11 cellular contexts compared by ENCODE assay signal in the genomic region with DNA sequence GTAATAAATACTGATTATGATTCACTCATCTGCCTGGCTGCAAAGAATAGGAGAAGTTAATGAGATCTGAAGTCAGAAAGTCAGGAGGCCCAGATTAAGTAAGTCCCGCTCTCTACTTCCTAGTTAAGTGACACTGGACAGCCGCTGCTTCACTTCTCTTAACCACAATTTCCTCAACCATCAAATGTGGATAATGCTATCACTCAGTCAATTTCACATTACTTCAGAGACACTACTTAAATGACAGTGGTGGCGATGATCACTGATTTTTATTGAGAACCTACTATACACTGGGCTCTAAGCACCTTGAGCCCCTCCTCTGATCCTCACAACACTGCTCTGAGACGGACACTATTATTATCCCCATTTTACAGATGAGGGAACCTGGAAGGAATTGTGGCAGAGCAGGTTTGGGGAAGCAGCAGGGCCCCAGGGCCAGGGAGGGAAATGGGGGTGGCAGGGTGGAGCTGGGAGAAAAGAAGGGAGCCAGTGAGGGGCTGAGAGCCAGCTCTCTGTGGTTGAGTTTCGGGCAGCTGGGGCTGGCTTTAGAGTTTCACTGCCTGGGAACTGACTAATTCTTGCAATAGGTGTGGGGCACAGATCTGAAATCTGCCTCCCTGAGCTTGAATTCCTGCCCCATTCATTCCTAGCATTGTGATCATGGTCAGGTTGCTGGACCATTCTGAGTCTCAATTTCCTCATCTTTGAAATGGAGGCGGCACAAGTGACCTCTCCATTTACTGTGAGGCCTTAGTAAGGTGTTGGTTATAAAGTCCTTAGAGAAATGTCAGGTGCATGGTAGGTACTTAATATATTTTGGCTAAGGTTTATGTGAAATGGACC. TPM values are rescaled to one million over a fixed set of nuclear protein-coding genes. Genes with fewer than 3 reads are reported as not detected.
DNase-seq lines count a peak whose midpoint lies in the region; ATAC-seq, FAIRE-seq and TF ChIP-seq lines count a peak whose summit lies in the region.
"Had no signal": no experiment of that assay in that cellular context is flagged by ENCODE, and none has a peak within 500 bp of the region (broad histone marks: within the 10 kb centered on the region; RNA-seq: fewer than 3 reads in every experiment).

No MANE protein-coding gene starts in this region.

- H3K4me3 Mint-ChIP-seq in activated naive CD8-positive, alpha-beta T cell treated with anti-CD3 and anti-CD28 coated beads, Interleukin-2, amount 50 U/mL, for 24 hours: no peak overlapping the region
- H3K4me3 Mint-ChIP-seq in neural crest cell: peak overlapping the region; percentile 79

- TF ChIP-seq POLR2A in GM12891 (IDR thresholded peaks at IDR 0.05; ENCODE audit: low read depth, low read length): no peak

- H3K27ac Mint-ChIP-seq in activated naive CD8-positive, alpha-beta T cell treated with anti-CD3 and anti-CD28 coated beads, Interleukin-2, amount 50 U/mL, for 24 hours: no peak overlapping the region
- H3K27ac Mint-ChIP-seq in neural crest cell (ENCODE audit: unreplicated experiment): no peak overlapping the region

- no peak for DNase-seq in GM12891 (ENCODE audit: insufficient read length, low spot score)
- peak; percentile 88 for DNase-seq in NOMO-1 treated with dmso at 0.1 percent for 144 hours (lab: John Stamatoyannopoulos, UW; ENCODE audit: unreplicated experiment)
- DNase-seq in activated naive CD8-positive, alpha-beta T cell treated with anti-CD3 and anti-CD28 coated beads, Interleukin-2, amount 50 U/mL, for 24 hours: no peak
- no peak for DNase-seq in neural crest cell (ENCODE audit: low read depth, low spot score)
- DNase-seq in DMS 273 treated with DMSO at 0.1 percent for 48 hours (lab: John Stamatoyannopoulos, UW): no peak
- no peak for DNase-seq in GM19239 (ENCODE audit: insufficient read length, low spot score)
- DNase-seq: activated naive CD4-positive, alpha-beta T cell treated with Interleukin-2 at 50 U/mL for 16 hours; DND-41; KG1; NCI-H510A had no signal

- ATAC-seq in activated naive CD8-positive, alpha-beta T cell treated with anti-CD3 and anti-CD28 coated beads, Interleukin-2, amount 50 U/mL, for 24 hours: peak; percentile 14
- no peak for ATAC-seq in HG02852 (IDR thresholded peaks at IDR 0.05; ENCODE audit: unreplicated experiment)

- FAIRE-seq in GM12891 (lab: Jason Lieb, UNC): peak; percentile 26
- no peak for FAIRE-seq in GM19239 (lab: Jason Lieb, UNC)

- no peaks in the 10 kb centered on the region for H3K27me3 Mint-ChIP-seq in activated naive CD8-positive, alpha-beta T cell treated with anti-CD3 and anti-CD28 coated beads, Interleukin-2, amount 50 U/mL, for 24 hours
- H3K27me3 Mint-ChIP-seq in neural crest cell (ENCODE audit: low read depth): no peaks in the 10 kb centered on the region

- peaks cover 2% of the 10 kb centered on the region for H3K36me3 Mint-ChIP-seq in activated naive CD8-positive, alpha-beta T cell treated with anti-CD3 and anti-CD28 coated beads, Interleukin-2, amount 50 U/mL, for 24 hours (ENCODE audit: low read depth)
- H3K36me3 Mint-ChIP-seq in neural crest cell (ENCODE audit: low read depth): no peaks in the 10 kb centered on the region

- H3K4me1 Mint-ChIP-seq in activated naive CD8-positive, alpha-beta T cell treated with anti-CD3 and anti-CD28 coated beads, Interleukin-2, amount 50 U/mL, for 24 hours: peaks cover 45% of the 10 kb centered on the region
- peaks cover 38% of the 10 kb centered on the region for H3K4me1 Mint-ChIP-seq in neural crest cell

- no peak for TF ChIP-seq CTCF in neural crest cell (conservative IDR thresholded peaks at IDR 0.05)

- H3K9me3 Mint-ChIP-seq in activated naive CD8-positive, alpha-beta T cell treated with anti-CD3 and anti-CD28 coated beads, Interleukin-2, amount 50 U/mL, for 24 hours: no peaks in the 10 kb centered on the region
- H3K9me3 Mint-ChIP-seq in neural crest cell: no peaks in the 10 kb centered on the region

TF ChIP-seq in GM12891, 5 proteins besides CTCF, POLR2A, EP300 and RAD21:
- no peak for TF ChIP-seq TAF1 (IDR thresholded peaks at IDR 0.05; ENCODE audit: low read depth, low read length)
- TF ChIP-seq POU2F2 (IDR thresholded peaks at IDR 0.05; ENCODE audit: low read depth, low read length): no peak
- TF ChIP-seq SPI1 (IDR thresholded peaks at IDR 0.05; ENCODE audit: low read depth, low read length): no peak
- no peak for TF ChIP-seq POLR2AphosphoS5 (IDR thresholded peaks at IDR 0.05; ENCODE audit: low read depth, low read length)
- no peak for TF ChIP-seq PAX5 (IDR thresholded peaks at IDR 0.05; ENCODE audit: insufficient read depth, low read length, severe bottlenecking)

RNA-seq across cellular contexts. Expression of a gene that starts 2.5 kb away (rescaled TPM):
- 2.5 TPM for polyA plus RNA-seq in GM12891 (2012; ENCODE audit: low read depth, missing spikeins)
- 23.5 and 23.7 TPM in 2 replicates for total RNA-seq in neural crest cell

RNA-seq across cellular contexts. Expression of a gene that starts 25.8 kb away (rescaled TPM):
- 67.3 TPM for polyA plus RNA-seq in GM12891 (2012; ENCODE audit: low read depth, missing spikeins)
- total RNA-seq in neural crest cell: 36.2 and 40.9 TPM in 2 replicates

RNA-seq across cellular contexts. Expression of a gene that starts 49.5 kb away (rescaled TPM):
- polyA plus RNA-seq in GM12891 (2012; ENCODE audit: low read depth, missing spikeins): not detected
- 45.5 and 45.8 TPM in 2 replicates for total RNA-seq in neural crest cell
